14 cellular contexts compared by ENCODE assay signal in genomic region chr10:35129185-35129674, GRCh38. TPM values are rescaled to one million over a fixed set of nuclear protein-coding genes. Genes with fewer than 3 reads are reported as not detected.
DNase-seq lines count a peak whose midpoint lies in the region; ATAC-seq and TF ChIP-seq lines count a peak whose summit lies in the region.
"Had no signal": no experiment of that assay in that cellular context is flagged by ENCODE, and none has a peak within 500 bp of the region (broad histone marks: within the 10 kb centered on the region; RNA-seq: fewer than 3 reads in every experiment).

No MANE protein-coding gene starts in this region.

- ATAC-seq in CD8-positive, alpha-beta T cell, result no peak
- ATAC-seq: gastroesophageal sphincter had no signal

- CTCF ChIA-PET in CD8-positive, alpha-beta T cell (lab: Charles Lee), result interaction anchor here (5.4 kb wide), 1 partner anchor 67 kb away, joined by 45 read pairs; no protein-coding TSS in a partner anchor
- CTCF ChIA-PET in activated CD4-positive, alpha-beta memory T cell treated with anti-CD3 and anti-CD28 coated beads, Interleukin-2, amount 10 ng/mL, durations not matched to agents 7 days and 5 days (lab: Charles Lee), result interaction anchor here (4.5 to 12.6 kb wide), 3 partner anchors 65 to 90 kb away, joined by 41 to 219 read pairs (median 216); no protein-coding TSS in a partner anchor

- no peaks in the 10 kb centered on the region for H3K9me3 ChIP-seq in CD8-positive, alpha-beta T cell (ENCODE audit: low read length)
- H3K9me3 ChIP-seq in MM.1S (replicated peaks; ENCODE audit: insufficient read depth, low read length), result no peaks in the 10 kb centered on the region
- H3K9me3 ChIP-seq: gastroesophageal sphincter, SJSA1 had no signal

- H3K27me3 ChIP-seq in CD8-positive, alpha-beta T cell (ENCODE audit: insufficient read depth, low read length), result no peaks in the 10 kb centered on the region
- no peaks in the 10 kb centered on the region for H3K27me3 ChIP-seq in MM.1S (replicated peaks; ENCODE audit: insufficient read depth, low read length)
- H3K27me3 ChIP-seq: gastroesophageal sphincter, SJSA1 had no signal

- POLR2A ChIA-PET in CD8-positive, alpha-beta T cell (lab: Charles Lee), result no interaction called here
- POLR2A ChIA-PET in activated CD4-positive, alpha-beta memory T cell treated with anti-CD3 and anti-CD28 coated beads, Interleukin-2, amount 10 ng/mL, durations not matched to agents 7 days and 5 days (lab: Charles Lee), result interaction anchor here (1.0 to 15.7 kb wide), 4 partner anchors 20 to 88 kb away, joined by 4 to 730 read pairs (median 114); no protein-coding TSS in a partner anchor

- H3K9me3 Mint-ChIP-seq in CD8-positive, alpha-beta T cell, result no peaks in the 10 kb centered on the region
- no peaks in the 10 kb centered on the region for H3K9me3 Mint-ChIP-seq in activated CD4-positive, alpha-beta memory T cell treated with anti-CD3 and anti-CD28 coated beads, Interleukin-2, amount 10 ng/mL, durations not matched to agents 7 days and 5 days
- no peaks in the 10 kb centered on the region for H3K9me3 Mint-ChIP-seq in mesothelial cell of epicardium

- no peak overlapping the region for H3K4me3 Mint-ChIP-seq in CD8-positive, alpha-beta T cell
- peak overlapping the region; percentile 94 for H3K4me3 Mint-ChIP-seq in activated CD4-positive, alpha-beta memory T cell treated with anti-CD3 and anti-CD28 coated beads, Interleukin-2, amount 10 ng/mL, durations not matched to agents 7 days and 5 days
- peak overlapping the region; percentile 89 for H3K4me3 Mint-ChIP-seq in mesothelial cell of epicardium

- DNase-seq in CD8-positive, alpha-beta T cell, result no peak
- DNase-seq in GM12865 (ENCODE audit: low read depth), result no peak
- no peak for DNase-seq in activated CD4-positive, alpha-beta memory T cell treated with anti-CD3 and anti-CD28 coated beads, Interleukin-2, amount 10 ng/mL, durations not matched to agents 7 days and 5 days
- DNase-seq in mesothelial cell of epicardium (ENCODE audit: low spot score in 2 of 2, unreplicated experiment in 2 of 2), result no peak
- no peak for DNase-seq in cortex of kidney (lab: John Stamatoyannopoulos, UW)
- no peak for DNase-seq in substantia nigra (lab: John Stamatoyannopoulos, UW)
- DNase-seq in NCI-H510A (lab: John Stamatoyannopoulos, UW), result no peak
- no peak for DNase-seq in MM.1S
- DNase-seq: COR-L47, HCEC 1CT, NCI-H146, NCI-H82 had no signal

- no peak overlapping the region for H3K4me2 ChIP-seq in MM.1S (ENCODE audit: low read depth, low read length)

- no peaks in the 10 kb centered on the region for H4K20me1 ChIP-seq in MM.1S (ENCODE audit: insufficient read depth, low read length)

- intact Hi-C loops in CD8-positive, alpha-beta T cell (cut with DNase I, micrococcal nuclease), result loop anchor here in 1 of 2 experiments (10.0 kb wide), 1 partner anchor 516 kb away; the partner anchor contains the start of gene FZD8

- no peaks in the 10 kb centered on the region for H3K36me3 ChIP-seq in CD8-positive, alpha-beta T cell (ENCODE audit: insufficient read depth, low read length)
- no peaks in the 10 kb centered on the region for H3K36me3 ChIP-seq in MM.1S (replicated peaks; ENCODE audit: insufficient read depth, low read length)
- H3K36me3 ChIP-seq: gastroesophageal sphincter had no signal

- no peaks in the 10 kb centered on the region for H3K27me3 Mint-ChIP-seq in CD8-positive, alpha-beta T cell (ENCODE audit: low read depth)
- H3K27me3 Mint-ChIP-seq in activated CD4-positive, alpha-beta memory T cell treated with anti-CD3 and anti-CD28 coated beads, Interleukin-2, amount 10 ng/mL, durations not matched to agents 7 days and 5 days, result no peaks in the 10 kb centered on the region
- H3K27me3 Mint-ChIP-seq in mesothelial cell of epicardium (ENCODE audit: low read depth), result no peaks in the 10 kb centered on the region

- peaks cover 45% of the 10 kb centered on the region for H3K4me1 ChIP-seq in CD8-positive, alpha-beta T cell (ENCODE audit: insufficient read depth, low read length)
- H3K4me1 ChIP-seq in MM.1S (ENCODE audit: low read length), result peaks cover 21% of the 10 kb centered on the region

- no peak for TF ChIP-seq CTCF in CD8-positive, alpha-beta T cell (IDR thresholded peaks at IDR 0.05)
- no peak for TF ChIP-seq CTCF in GM12865 (IDR thresholded peaks at IDR 0.05; ENCODE audit: insufficient read depth, low read depth, low read length, missing control alignments)
- TF ChIP-seq CTCF in mesothelial cell of epicardium (IDR thresholded peaks at IDR 0.05; ENCODE audit: unreplicated experiment), result no peak
- no peak for TF ChIP-seq CTCF in MM.1S (IDR thresholded peaks at IDR 0.05; ENCODE audit: low read length)

- no peak overlapping the region for H3K4me3 ChIP-seq in CD8-positive, alpha-beta T cell (ENCODE audit: low read depth, low read length)
- H3K4me3 ChIP-seq in GM12865 (ENCODE audit: low read depth, low read length), result peak overlapping the region; percentile 95
- H3K4me3 ChIP-seq in MM.1S (ENCODE audit: low read length), result no peak overlapping the region
- H3K4me3 ChIP-seq: gastroesophageal sphincter, SJSA1 had no signal

- H2AFZ ChIP-seq in MM.1S (ENCODE audit: low read length), result no peak overlapping the region

- peaks cover 9% of the 10 kb centered on the region for H3F3A ChIP-seq in MM.1S (ENCODE audit: insufficient read depth, low read length)

- H3K27ac ChIP-seq in CD8-positive, alpha-beta T cell (ENCODE audit: low read depth, low read length), result no peak overlapping the region
- H3K27ac ChIP-seq in substantia nigra (ENCODE audit: low read depth, low read length, poor library complexity, severe bottlenecking) (no peak overlapping the region), MM.1S (ENCODE audit: low read length) (no peak overlapping the region)
- H3K27ac ChIP-seq: SJSA1 had no signal

- no peaks in the 10 kb centered on the region for H3K9me2 ChIP-seq in MM.1S (replicated peaks; ENCODE audit: insufficient read depth, low read length)

- peaks cover 59% of the 10 kb centered on the region for H3K4me1 Mint-ChIP-seq in CD8-positive, alpha-beta T cell (ENCODE audit: low read depth)
- H3K4me1 Mint-ChIP-seq in activated CD4-positive, alpha-beta memory T cell treated with anti-CD3 and anti-CD28 coated beads, Interleukin-2, amount 10 ng/mL, durations not matched to agents 7 days and 5 days, result peaks cover 76% of the 10 kb centered on the region
- peaks cover 31% of the 10 kb centered on the region for H3K4me1 Mint-ChIP-seq in mesothelial cell of epicardium

- H3K79me2 ChIP-seq in MM.1S (ENCODE audit: low read length), result peaks cover 18% of the 10 kb centered on the region

- peak overlapping the region; percentile 42 for H3K27ac Mint-ChIP-seq in CD8-positive, alpha-beta T cell
- H3K27ac Mint-ChIP-seq in activated CD4-positive, alpha-beta memory T cell treated with anti-CD3 and anti-CD28 coated beads, Interleukin-2, amount 10 ng/mL, durations not matched to agents 7 days and 5 days, result peak overlapping the region; percentile 95
- peak overlapping the region; percentile 70 for H3K27ac Mint-ChIP-seq in mesothelial cell of epicardium

- H3K36me3 Mint-ChIP-seq in CD8-positive, alpha-beta T cell, result peaks cover 3% of the 10 kb centered on the region
- peaks cover 14% of the 10 kb centered on the region for H3K36me3 Mint-ChIP-seq in activated CD4-positive, alpha-beta memory T cell treated with anti-CD3 and anti-CD28 coated beads, Interleukin-2, amount 10 ng/mL, durations not matched to agents 7 days and 5 days (ENCODE audit: low read depth)
- no peaks in the 10 kb centered on the region for H3K36me3 Mint-ChIP-seq in mesothelial cell of epicardium

- H3K9ac ChIP-seq in MM.1S (ENCODE audit: low read length), result no peak overlapping the region

RNA-seq across cellular contexts. Expression of gene CREM, which starts 2.6 kb away (rescaled TPM):
- total RNA-seq in CD8-positive, alpha-beta T cell, result 100 to 1,000 TPM; 129 to 142 TPM
- total RNA-seq in activated CD4-positive, alpha-beta memory T cell treated with anti-CD3 and anti-CD28 coated beads, Interleukin-2, amount 10 ng/mL, durations not matched to agents 7 days and 5 days, result 100 to 1,000 TPM; 154 to 157 TPM
- 31.8 to 37.2 TPM (median 34.2 TPM) in 3 replicates for total RNA-seq in mesothelial cell of epicardium

RNA-seq across cellular contexts. Expression of gene CUL2, which starts 39.1 kb away (rescaled TPM):
- total RNA-seq in CD8-positive, alpha-beta T cell, result 10 to 100 TPM; 43.8 to 47.1 TPM
- 10 to 100 TPM; 30.6 to 34.3 TPM for total RNA-seq in activated CD4-positive, alpha-beta memory T cell treated with anti-CD3 and anti-CD28 coated beads, Interleukin-2, amount 10 ng/mL, durations not matched to agents 7 days and 5 days
- 31.4 to 36.3 TPM (median 33.7 TPM) in 3 replicates for total RNA-seq in mesothelial cell of epicardium

Comparison
In these comparisons a context has a peak if more than half of its experiments do, and no peak if none do; other contexts are left out.
1. H3K27ac Mint-ChIP-seq: peak in every context shown above with its lines; median percentile 95 in activated CD4-positive, alpha-beta memory T cell treated with anti-CD3 and anti-CD28 coated beads, Interleukin-2, amount 10 ng/mL, durations not matched to agents 7 days and 5 days; 70 in mesothelial cell of epicardium; 42 in CD8-positive, alpha-beta T cell.